In the genomic region with DNA sequence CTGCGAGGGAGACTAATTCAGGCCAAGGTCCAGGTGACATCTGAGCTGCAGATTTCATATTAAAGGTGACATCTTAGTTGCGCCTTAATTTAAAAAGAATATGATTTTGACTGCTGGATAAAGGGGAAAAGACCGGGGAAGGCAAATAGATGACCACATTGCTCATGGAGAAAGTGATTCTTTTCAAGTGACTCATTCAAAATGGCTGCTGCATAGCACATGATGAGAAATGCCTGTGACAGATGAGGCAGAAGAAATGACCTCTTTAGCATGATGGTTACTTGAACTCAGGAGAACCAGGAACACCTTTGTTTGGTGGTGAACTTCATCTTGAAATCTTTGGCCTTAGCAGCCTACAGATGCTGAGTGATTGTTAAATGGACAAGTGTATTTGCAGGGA, we compare ENCODE assay signal across 18 cellular contexts.
DNase-seq lines count a peak whose midpoint lies in the region; ATAC-seq and TF ChIP-seq lines count a peak whose summit lies in the region.
"Had no signal": no experiment of that assay in that cellular context is flagged by ENCODE, and none has a peak within 500 bp of the region (broad histone marks: within the 10 kb centered on the region; RNA-seq: fewer than 3 reads in every experiment).

No MANE protein-coding gene starts in this region.

- H3K56ac ChIP-seq in IMR-90 (ENCODE audit: extremely low read depth, insufficient read depth, low read length) = no peak overlapping the region

- H2AFZ ChIP-seq in IMR-90 (replicated peaks; ENCODE audit: low read length, poor library complexity) = peak overlapping the region; percentile 77

- peak overlapping the region; percentile 2 to 78; a peak in 3 of 4 replicates for H4K8ac ChIP-seq in IMR-90 (ENCODE audit: low read depth in 2 of 2, low read length in 2 of 2)

- peaks cover 5% of the 10 kb centered on the region for H3K4me1 ChIP-seq in IMR-90 (ENCODE audit: control insufficient read depth, insufficient read depth, low read length)
- H3K4me1 ChIP-seq: esophagus squamous epithelium, lower lobe of right lung had no signal

- H4K91ac ChIP-seq in IMR-90 (ENCODE audit: insufficient read depth, low read depth, low read length) = peak overlapping the region; percentile 59; the same call in 1 of the 2 replicates

- H2BK120ac ChIP-seq in IMR-90 (ENCODE audit: low read depth, low read length) = peak overlapping the region; percentile 66; the same call in 1 of the 2 replicates

- H3K27ac ChIP-seq in IMR-90 (ENCODE audit: insufficient read depth, low read length) = no peak overlapping the region
- H3K27ac ChIP-seq: adrenal gland, esophagus squamous epithelium, lower lobe of right lung had no signal

- peak overlapping the region; percentile 64; the same call in 1 of the 2 replicates for H4K5ac ChIP-seq in IMR-90 (ENCODE audit: low read depth, low read length)

- ATAC-seq in IMR-90 (ENCODE audit: low read depth) (peak; percentile 84), HG02763 (IDR thresholded peaks at IDR 0.05; ENCODE audit: unreplicated experiment) (no peak)
- ATAC-seq: lower lobe of right lung, sciatic nerve had no signal

- BruUV-seq in IMR-90 (replicated peaks; lab: Mats Ljungman, UMichigan) = no TSS peak

- H2AK9ac ChIP-seq in IMR-90 (replicated peaks; ENCODE audit: low read depth, low read length, poor library complexity) = no peak overlapping the region

- CTCF ChIA-PET in IMR-90 (lab: Yijun Ruan, JAX) = no interaction called here

- peak overlapping the region; percentile 14 for H2BK5ac ChIP-seq in IMR-90 (ENCODE audit: low read depth, low read length, poor library complexity, severe bottlenecking)

- H3K4ac ChIP-seq in IMR-90 (ENCODE audit: low read depth, low read length) = 0 out of 2 replicates have a peak overlapping the region, but pooled peaks have one; percentile 17

- H3K79me1 ChIP-seq in IMR-90 (ENCODE audit: low read depth in 1 of 2, low read length in 2 of 2) = no peaks in the 10 kb centered on the region

- no peaks in the 10 kb centered on the region for H3K9me3 ChIP-seq in IMR-90 (ENCODE audit: control insufficient read depth, insufficient read depth, low read length)
- H3K9me3 ChIP-seq: adrenal gland, esophagus squamous epithelium, lower lobe of right lung had no signal

- H3K27me3 ChIP-seq in IMR-90 (ENCODE audit: control insufficient read depth, insufficient read depth, low read length) = no peaks in the 10 kb centered on the region
- H3K27me3 ChIP-seq: adrenal gland had no signal

- DNase-seq in AG10803 (ENCODE audit: low read depth) (peak; percentile 48), IMR-90 (peak; percentile 80), astrocyte of the hippocampus (ENCODE audit: low read depth, low spot score) (peak; percentile 79), hepatic stellate cell (ENCODE audit: low spot score) (peak; percentile 53), nucleus accumbens (lab: John Stamatoyannopoulos, UW) (no peak), NOMO-1 (lab: John Stamatoyannopoulos, UW; ENCODE audit: unreplicated experiment in 2 of 2) (no peak), cerebellar nuclear complex (lab: John Stamatoyannopoulos, UW) (no peak)
- DNase-seq: activated CD4-positive, alpha-beta memory T cell treated with anti-CD3 and anti-CD28 coated beads, Interleukin-2, amount 10 ng/mL, durations not matched to agents 7 days and 5 days; adrenal gland; esophagus squamous epithelium; GOT3; KBM-7; lower lobe of right lung; nephron progenitor cell; stimulated activated CD4-positive, alpha-beta T cell treated with anti-CD3 and anti-CD28 coated beads, Interleukin-2, amount 100 ng/mL, for 48 hours; stimulated activated CD8-positive, alpha-beta memory T cell treated with anti-CD3 and anti-CD28 coated beads, Interleukin-4, amount 100 ng/mL, for 48 hours had no signal

- H3K9me1 ChIP-seq in IMR-90 (ENCODE audit: insufficient read depth, low read length) = peaks cover 6% of the 10 kb centered on the region; the same call in 1 of the 2 replicates

- peak overlapping the region; percentile 69; the same call in 1 of the 3 replicates for H2BK15ac ChIP-seq in IMR-90 (ENCODE audit: low read depth, low read length)

- WGBS in IMR-90 (ENCODE audit: extremely low coverage in 2 of 2, insufficient read length in 1 of 2), 2 experiments = 100% methylated on average over 2 of the region's 3 CpGs; no CpG with 5 or more reads in 1 of the 2 experiments

- dilution Hi-C loops in IMR-90 (cut with HindIII; ENCODE audit: low sequenced_read_pairs, unreplicated experiment) = no loop called here

- no peak for TF ChIP-seq CTCF in AG10803 (conservative IDR thresholded peaks at IDR 0.05; ENCODE audit: low read length)
- TF ChIP-seq CTCF in IMR-90 (conservative IDR thresholded peaks at IDR 0.05; ENCODE audit: low read depth, low read length) = no peak

- in situ Hi-C loops in IMR-90 (cut with MboI; ENCODE audit: low sequenced_read_pairs) = no loop called here

- H3K4me2 ChIP-seq in IMR-90 (ENCODE audit: low read depth, low read length) = no peak overlapping the region

- POLR2A ChIA-PET in IMR-90 (lab: Charles Lee; ENCODE audit: unreplicated experiment) = no interaction called here

- no peak overlapping the region for H3K4me3 ChIP-seq in AG10803 (ENCODE audit: low read length)
- H3K4me3 ChIP-seq in IMR-90 (ENCODE audit: insufficient read depth, low read depth, low read length) = no peak overlapping the region
- H3K4me3 ChIP-seq: adrenal gland, esophagus squamous epithelium, lower lobe of right lung had no signal

- no peaks in the 10 kb centered on the region for H4K20me1 ChIP-seq in IMR-90 (ENCODE audit: insufficient read depth, low read length)

- 0 out of 2 replicates have a peak overlapping the region, but pooled peaks have one; percentile 50 for H2AK5ac ChIP-seq in IMR-90 (ENCODE audit: low read depth, low read length)

- H3K36me3 ChIP-seq in IMR-90 (ENCODE audit: control insufficient read depth, insufficient read depth, low read length) = no peaks in the 10 kb centered on the region
- H3K36me3 ChIP-seq: adrenal gland, esophagus squamous epithelium, lower lobe of right lung had no signal

- H3K14ac ChIP-seq in IMR-90 (replicated peaks; ENCODE audit: low read depth, low read length) = no peak overlapping the region

- intact Hi-C loops in IMR-90 (cut with micrococcal nuclease) = no loop called here

- TF ChIP-seq POLR2A in IMR-90 (IDR thresholded peaks at IDR 0.05; ENCODE audit: low read depth, low read length) = no peak

- peak overlapping the region; percentile 70; the same call in 1 of the 2 replicates for H2BK20ac ChIP-seq in IMR-90 (ENCODE audit: low read depth, low read length)

- H3K18ac ChIP-seq in IMR-90 (ENCODE audit: low read depth, low read length) = peak overlapping the region; percentile 86; the same call in 1 of the 2 replicates

- 0 out of 2 replicates have a peak, but pooled peaks have one; percentile 6 for TF ChIP-seq RAD21 in IMR-90 (IDR thresholded peaks at IDR 0.05; ENCODE audit: low read length)

- H3K23ac ChIP-seq in IMR-90 (ENCODE audit: low read depth, low read length) = no peak overlapping the region

- no peak overlapping the region for H3K9ac ChIP-seq in IMR-90 (ENCODE audit: low read depth, low read length)

TF ChIP-seq in IMR-90, 13 proteins besides CTCF, POLR2A, EP300 and RAD21:
- TF ChIP-seq BHLHE40 (IDR thresholded peaks at IDR 0.05; ENCODE audit: low read depth, low read length) (0 out of 2 replicates have a peak, but pooled peaks have one; percentile 35), RCOR1 (IDR thresholded peaks at IDR 0.05; ENCODE audit: insufficient replicate concordance, low read length) (peak; percentile 19), SMC3 (IDR thresholded peaks at IDR 0.05; ENCODE audit: low read depth, low read length) (0 out of 2 replicates have a peak, but pooled peaks have one; percentile 2), NFE2L2 (IDR thresholded peaks at IDR 0.05; ENCODE audit: low read depth, low read length) (no peak), FOS (IDR thresholded peaks at IDR 0.05; ENCODE audit: low read depth, low read length) (peak; percentile 56; the same call in 1 of the 2 replicates), MXI1 (IDR thresholded peaks at IDR 0.05; ENCODE audit: borderline replicate concordance, low read depth, low read length) (no peak), CEBPB (IDR thresholded peaks at IDR 0.05; ENCODE audit: low read depth, low read length) (peak; percentile 30; the same call in 1 of the 2 replicates), CHD1 (IDR thresholded peaks at IDR 0.05; ENCODE audit: low read depth, low read length) (no peak), MAZ (IDR thresholded peaks at IDR 0.05; ENCODE audit: borderline replicate concordance, low read depth, low read length) (no peak), RFX5 (IDR thresholded peaks at IDR 0.05; ENCODE audit: low read depth, low read length) (no peak)

Comparison
In these comparisons a context has a peak if more than half of its experiments do, and no peak if none do; other contexts are left out.
1. DNase-seq: peak in AG10803 (single experiment), IMR-90 (single experiment), astrocyte of the hippocampus (single experiment) and hepatic stellate cell (single experiment); none in nucleus accumbens (0 of 56), NOMO-1 (0 of 2) and cerebellar nuclear complex (0 of 2).